In the genomic region with DNA sequence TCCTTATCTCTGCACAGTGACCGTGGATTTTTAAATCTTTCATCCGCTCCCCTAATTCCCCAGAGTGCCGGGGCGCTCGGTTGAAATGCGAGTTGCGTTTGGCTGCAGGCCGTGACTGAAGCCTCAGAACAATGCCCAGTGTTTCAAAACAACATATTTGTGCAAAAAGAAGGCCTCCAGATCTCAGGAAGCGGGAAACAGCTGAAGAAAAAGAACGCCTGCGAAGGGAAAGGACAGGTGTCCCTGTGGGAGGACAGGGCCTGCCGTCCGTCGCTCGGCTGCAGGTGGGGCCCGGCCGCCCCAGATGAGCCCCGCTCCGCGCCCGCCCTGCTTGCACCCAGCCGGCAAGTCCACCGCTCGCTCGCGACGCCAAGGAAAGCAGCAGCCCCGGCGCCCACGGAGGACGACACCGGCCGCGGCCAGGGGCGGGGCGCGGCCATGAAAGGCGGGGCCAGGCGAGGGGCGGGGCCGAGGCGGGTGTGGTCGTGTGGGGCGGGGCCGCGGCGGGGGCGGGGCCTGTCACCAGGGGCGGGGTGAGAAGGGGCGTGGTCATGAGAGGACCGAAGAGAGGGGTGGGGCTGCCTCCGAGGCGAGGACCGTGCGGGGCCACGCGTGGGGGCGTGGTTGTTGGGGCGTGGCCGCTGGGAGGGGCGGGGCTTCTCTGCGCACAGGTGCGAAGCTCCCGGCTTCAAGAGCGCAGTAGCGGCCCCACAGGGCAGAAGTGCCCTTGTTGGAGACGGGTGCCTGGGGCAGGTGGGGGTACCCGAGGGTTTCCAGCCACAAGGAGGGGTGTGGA, we compare ENCODE assay signal across 1 cellular context.
TF ChIP-seq lines count a peak whose summit lies in the region.

No MANE protein-coding gene starts in this region.

TF ChIP-seq in WTC11, 78 proteins besides CTCF, POLR2A, EP300 and RAD21 (continued from another document):
- TF ChIP-seq RORB (CRISPR knock-in tag; IDR thresholded peaks at IDR 0.05) (no peak), MAX (CRISPR knock-in tag; IDR thresholded peaks at IDR 0.05) (peak; percentile 89), ETV6 (CRISPR knock-in tag; IDR thresholded peaks at IDR 0.05) (0 out of 2 replicates have a peak, but pooled peaks have one; percentile 77), ZNF416 (CRISPR knock-in tag; IDR thresholded peaks at IDR 0.05) (no peak), MYBL2 (CRISPR knock-in tag; IDR thresholded peaks at IDR 0.05) (peak; percentile 64; the same call in 1 of the 2 replicates), ZNF232 (CRISPR knock-in tag; IDR thresholded peaks at IDR 0.05) (0 out of 2 replicates have a peak, but pooled peaks have one; percentile 33), ZBTB43 (CRISPR knock-in tag; IDR thresholded peaks at IDR 0.05) (peak; percentile 68; the same call in 1 of the 2 replicates), PRRX2 (CRISPR knock-in tag; IDR thresholded peaks at IDR 0.05) (no peak), ZNF423 (CRISPR knock-in tag; IDR thresholded peaks at IDR 0.05) (no peak), ZNF317 (CRISPR knock-in tag; IDR thresholded peaks at IDR 0.05; ENCODE audit: borderline replicate concordance, low read depth) (no peak), TP53 (CRISPR knock-in tag; IDR thresholded peaks at IDR 0.05) (peak; percentile 86; the same call in 1 of the 2 replicates), ZBTB21 (CRISPR knock-in tag; IDR thresholded peaks at IDR 0.05; ENCODE audit: borderline replicate concordance) (peak; percentile 47; the same call in 1 of the 2 replicates), GABPB1 (CRISPR knock-in tag; IDR thresholded peaks at IDR 0.05) (no peak)
- TF ChIP-seq, protein P1, sequence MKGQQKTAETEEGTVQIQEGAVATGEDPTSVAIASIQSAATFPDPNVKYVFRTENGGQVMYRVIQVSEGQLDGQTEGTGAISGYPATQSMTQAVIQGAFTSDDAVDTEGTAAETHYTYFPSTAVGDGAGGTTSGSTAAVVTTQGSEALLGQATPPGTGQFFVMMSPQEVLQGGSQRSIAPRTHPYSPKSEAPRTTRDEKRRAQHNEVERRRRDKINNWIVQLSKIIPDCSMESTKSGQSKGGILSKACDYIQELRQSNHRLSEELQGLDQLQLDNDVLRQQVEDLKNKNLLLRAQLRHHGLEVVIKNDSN (CRISPR knock-in tag; IDR thresholded peaks at IDR 0.05), result peak; percentile 27; the same call in 1 of the 2 replicates
- TF ChIP-seq, protein P2, sequence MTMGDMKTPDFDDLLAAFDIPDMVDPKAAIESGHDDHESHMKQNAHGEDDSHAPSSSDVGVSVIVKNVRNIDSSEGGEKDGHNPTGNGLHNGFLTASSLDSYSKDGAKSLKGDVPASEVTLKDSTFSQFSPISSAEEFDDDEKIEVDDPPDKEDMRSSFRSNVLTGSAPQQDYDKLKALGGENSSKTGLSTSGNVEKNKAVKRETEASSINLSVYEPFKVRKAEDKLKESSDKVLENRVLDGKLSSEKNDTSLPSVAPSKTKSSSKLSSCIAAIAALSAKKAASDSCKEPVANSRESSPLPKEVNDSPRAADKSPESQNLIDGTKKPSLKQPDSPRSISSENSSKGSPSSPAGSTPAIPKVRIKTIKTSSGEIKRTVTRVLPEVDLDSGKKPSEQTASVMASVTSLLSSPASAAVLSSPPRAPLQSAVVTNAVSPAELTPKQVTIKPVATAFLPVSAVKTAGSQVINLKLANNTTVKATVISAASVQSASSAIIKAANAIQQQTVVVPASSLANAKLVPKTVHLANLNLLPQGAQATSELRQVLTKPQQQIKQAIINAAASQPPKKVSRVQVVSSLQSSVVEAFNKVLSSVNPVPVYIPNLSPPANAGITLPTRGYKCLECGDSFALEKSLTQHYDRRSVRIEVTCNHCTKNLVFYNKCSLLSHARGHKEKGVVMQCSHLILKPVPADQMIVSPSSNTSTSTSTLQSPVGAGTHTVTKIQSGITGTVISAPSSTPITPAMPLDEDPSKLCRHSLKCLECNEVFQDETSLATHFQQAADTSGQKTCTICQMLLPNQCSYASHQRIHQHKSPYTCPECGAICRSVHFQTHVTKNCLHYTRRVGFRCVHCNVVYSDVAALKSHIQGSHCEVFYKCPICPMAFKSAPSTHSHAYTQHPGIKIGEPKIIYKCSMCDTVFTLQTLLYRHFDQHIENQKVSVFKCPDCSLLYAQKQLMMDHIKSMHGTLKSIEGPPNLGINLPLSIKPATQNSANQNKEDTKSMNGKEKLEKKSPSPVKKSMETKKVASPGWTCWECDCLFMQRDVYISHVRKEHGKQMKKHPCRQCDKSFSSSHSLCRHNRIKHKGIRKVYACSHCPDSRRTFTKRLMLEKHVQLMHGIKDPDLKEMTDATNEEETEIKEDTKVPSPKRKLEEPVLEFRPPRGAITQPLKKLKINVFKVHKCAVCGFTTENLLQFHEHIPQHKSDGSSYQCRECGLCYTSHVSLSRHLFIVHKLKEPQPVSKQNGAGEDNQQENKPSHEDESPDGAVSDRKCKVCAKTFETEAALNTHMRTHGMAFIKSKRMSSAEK (CRISPR knock-in tag; IDR thresholded peaks at IDR 0.05; ENCODE audit: borderline replicate concordance), result no peak
- TF ChIP-seq, protein P3, sequence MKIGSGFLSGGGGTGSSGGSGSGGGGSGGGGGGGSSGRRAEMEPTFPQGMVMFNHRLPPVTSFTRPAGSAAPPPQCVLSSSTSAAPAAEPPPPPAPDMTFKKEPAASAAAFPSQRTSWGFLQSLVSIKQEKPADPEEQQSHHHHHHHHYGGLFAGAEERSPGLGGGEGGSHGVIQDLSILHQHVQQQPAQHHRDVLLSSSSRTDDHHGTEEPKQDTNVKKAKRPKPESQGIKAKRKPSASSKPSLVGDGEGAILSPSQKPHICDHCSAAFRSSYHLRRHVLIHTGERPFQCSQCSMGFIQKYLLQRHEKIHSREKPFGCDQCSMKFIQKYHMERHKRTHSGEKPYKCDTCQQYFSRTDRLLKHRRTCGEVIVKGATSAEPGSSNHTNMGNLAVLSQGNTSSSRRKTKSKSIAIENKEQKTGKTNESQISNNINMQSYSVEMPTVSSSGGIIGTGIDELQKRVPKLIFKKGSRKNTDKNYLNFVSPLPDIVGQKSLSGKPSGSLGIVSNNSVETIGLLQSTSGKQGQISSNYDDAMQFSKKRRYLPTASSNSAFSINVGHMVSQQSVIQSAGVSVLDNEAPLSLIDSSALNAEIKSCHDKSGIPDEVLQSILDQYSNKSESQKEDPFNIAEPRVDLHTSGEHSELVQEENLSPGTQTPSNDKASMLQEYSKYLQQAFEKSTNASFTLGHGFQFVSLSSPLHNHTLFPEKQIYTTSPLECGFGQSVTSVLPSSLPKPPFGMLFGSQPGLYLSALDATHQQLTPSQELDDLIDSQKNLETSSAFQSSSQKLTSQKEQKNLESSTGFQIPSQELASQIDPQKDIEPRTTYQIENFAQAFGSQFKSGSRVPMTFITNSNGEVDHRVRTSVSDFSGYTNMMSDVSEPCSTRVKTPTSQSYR (CRISPR knock-in tag; IDR thresholded peaks at IDR 0.05), result no peak
